Comparison of ENCODE assay signal across 13 cellular contexts in the genomic region with DNA sequence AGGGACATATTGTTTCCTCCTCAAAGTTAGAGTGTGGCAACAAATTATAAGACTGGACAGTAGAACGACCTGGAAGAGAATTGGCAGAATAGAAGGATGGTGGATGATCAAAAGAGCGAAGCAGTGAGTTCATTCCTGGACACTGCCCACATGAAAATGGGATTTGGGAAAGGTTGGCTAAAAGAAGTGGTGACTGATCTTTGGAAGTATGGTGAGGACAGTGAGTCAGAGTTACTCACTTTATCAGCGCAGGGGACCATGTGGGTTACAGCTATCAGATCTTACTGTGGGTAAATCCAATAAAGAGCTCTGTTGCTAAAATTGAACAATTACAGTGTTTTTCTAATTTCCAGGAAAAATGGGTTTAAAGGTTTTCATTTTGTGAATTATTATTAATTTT. TPM values are rescaled to one million over a fixed set of nuclear protein-coding genes. Genes with fewer than 3 reads are reported as not detected.
DNase-seq lines count a peak whose midpoint lies in the region; ATAC-seq and TF ChIP-seq lines count a peak whose summit lies in the region.
"Had no signal": no experiment of that assay in that cellular context is flagged by ENCODE, and none has a peak within 500 bp of the region (broad histone marks: within the 10 kb centered on the region; RNA-seq: fewer than 3 reads in every experiment).

No MANE protein-coding gene starts in this region.

- ATAC-seq in mucosa of descending colon = no peak
- ATAC-seq in GM18907 (IDR thresholded peaks at IDR 0.05; ENCODE audit: unreplicated experiment) = no peak
- ATAC-seq: activated CD8-positive, alpha-beta T cell treated with anti-CD3 and anti-CD28 coated beads, Interleukin-2, amount 10 ng/mL, durations not matched to agents 7 days and 5 days; sciatic nerve had no signal

- H3K36me3 ChIP-seq in MG63 (no peaks in the 10 kb centered on the region), mammary epithelial cell (ENCODE audit: insufficient read depth, low read length) (no peaks in the 10 kb centered on the region), mucosa of descending colon (ENCODE audit: low read depth) (no peaks in the 10 kb centered on the region)

- no peak overlapping the region for H3K4me3 ChIP-seq in MG63
- no peak overlapping the region for H3K4me3 ChIP-seq in mammary epithelial cell (replicated peaks in 1 of 3; ENCODE audit: insufficient read depth in 1 of 3, low read depth in 2 of 3, low read length in 3 of 3)
- H3K4me3 ChIP-seq in mucosa of descending colon = no peak overlapping the region
- H3K4me3 ChIP-seq in lower leg skin (ENCODE audit: low read depth, poor library complexity, severe bottlenecking) = no peak overlapping the region

- no peaks in the 10 kb centered on the region for H4K20me1 ChIP-seq in mammary epithelial cell (ENCODE audit: insufficient read depth, low read length)

- H3K36me3 Mint-ChIP-seq in glutamatergic neuron (ENCODE audit: unreplicated experiment) = no peaks in the 10 kb centered on the region

- peak overlapping the region; percentile 35 for H3K4me2 ChIP-seq in mammary epithelial cell (ENCODE audit: insufficient read depth, low read depth, low read length)

- H3K9me3 Mint-ChIP-seq in glutamatergic neuron (ENCODE audit: unreplicated experiment) = peaks cover 5% of the 10 kb centered on the region
- H3K9me3 Mint-ChIP-seq: CD4-positive, alpha-beta memory T cell had no signal

- H2AFZ ChIP-seq in mammary epithelial cell (ENCODE audit: low read depth, low read length) = no peak overlapping the region

- no peak for TF ChIP-seq POLR2A in lower leg skin (IDR thresholded peaks at IDR 0.05)

- no peak for TF ChIP-seq CTCF in mammary epithelial cell (conservative IDR thresholded peaks at IDR 0.05 in 1 of 2, IDR thresholded peaks at IDR 0.05 in 1 of 2; ENCODE audit: extremely low read depth in 1 of 2, insufficient read depth in 1 of 2, low read depth in 1 of 2, low read length in 2 of 2)
- TF ChIP-seq CTCF in mucosa of descending colon (IDR thresholded peaks at IDR 0.05) = no peak
- no peak for TF ChIP-seq CTCF in glutamatergic neuron (IDR thresholded peaks at IDR 0.05; ENCODE audit: partially characterized antibody, unreplicated experiment)
- no peak for TF ChIP-seq CTCF in lower leg skin (IDR thresholded peaks at IDR 0.05)

- peaks cover 21% of the 10 kb centered on the region for H3K79me2 ChIP-seq in mammary epithelial cell (ENCODE audit: insufficient read depth, low read length)

- in situ Hi-C loops in mammary epithelial cell (cut with MboI; ENCODE audit: low sequenced_read_pairs in 2 of 2) = loop anchor here (10.0 kb wide), 4 partner anchors 68 to 248 kb away; no protein-coding TSS in a partner anchor

- H3K27me3 ChIP-seq in MG63 (no peaks in the 10 kb centered on the region), mammary epithelial cell (ENCODE audit: insufficient read depth, low read length) (no peaks in the 10 kb centered on the region)

- H3K4me3 Mint-ChIP-seq in glutamatergic neuron (ENCODE audit: unreplicated experiment) = no peak overlapping the region
- H3K4me3 Mint-ChIP-seq: activated CD8-positive, alpha-beta T cell treated with anti-CD3 and anti-CD28 coated beads, Interleukin-2, amount 10 ng/mL, durations not matched to agents 7 days and 5 days had no signal

- H3K27ac Mint-ChIP-seq in glutamatergic neuron (ENCODE audit: unreplicated experiment) = no peak overlapping the region
- H3K27ac Mint-ChIP-seq: activated CD8-positive, alpha-beta T cell treated with anti-CD3 and anti-CD28 coated beads, Interleukin-2, amount 10 ng/mL, durations not matched to agents 7 days and 5 days had no signal

- BruUV-seq in mammary epithelial cell (replicated peaks; lab: Mats Ljungman, UMichigan) = no TSS peak

- peaks cover 4% of the 10 kb centered on the region for H3K4me1 Mint-ChIP-seq in glutamatergic neuron (ENCODE audit: low read depth, unreplicated experiment)

- dilution Hi-C loops in mammary epithelial cell (cut with HindIII; ENCODE audit: low sequenced_read_pairs) = no loop called here

- WGBS in mammary epithelial cell (ENCODE audit: low coverage, missing lambda C conversion rate) = 30% methylated on average over 3 of the region's 3 CpGs
- 67 to 70% methylated on average over 3 of the region's 3 CpGs for WGBS in lower leg skin, 2 donors

- peak; percentile 87 for DNase-seq in EL
- peak; percentile 75 for DNase-seq in MG63
- DNase-seq in mammary epithelial cell = peak; percentile 67
- DNase-seq in non-pigmented ciliary epithelial cell (ENCODE audit: low read depth) = peak; percentile 61
- no peak for DNase-seq in mucosa of descending colon
- DNase-seq in glutamatergic neuron = no peak
- no peak for DNase-seq in lower leg skin (ENCODE audit: low spot score in 2 of 2)
- DNase-seq: activated CD8-positive, alpha-beta T cell treated with anti-CD3 and anti-CD28 coated beads, Interleukin-2, amount 10 ng/mL, durations not matched to agents 7 days and 5 days; activated naive CD4-positive, alpha-beta T cell; CD4-positive, alpha-beta memory T cell; NCI-H2081 treated with DMSO at 0.1 percent for 48 hours had no signal

- intact Hi-C loops in mammary epithelial cell (cut with micrococcal nuclease) (no loop called here), mucosa of descending colon (cut with DNase I, micrococcal nuclease) (no loop called here), lower leg skin (cut with DNase I; ENCODE audit: low total_unique reads) (no loop called here)

- peaks cover 4% of the 10 kb centered on the region for H3K27me3 Mint-ChIP-seq in glutamatergic neuron (ENCODE audit: unreplicated experiment)

- H3K27ac ChIP-seq in mammary epithelial cell (ENCODE audit: insufficient read depth, low read depth, low read length) = no peak overlapping the region

- H3K4me1 ChIP-seq in mammary epithelial cell (ENCODE audit: insufficient read depth, low read length) (peaks cover 12% of the 10 kb centered on the region), mucosa of descending colon (ENCODE audit: low read depth) (peaks cover 15% of the 10 kb centered on the region)

- no peaks in the 10 kb centered on the region for H3K9me3 ChIP-seq in MG63
- no peaks in the 10 kb centered on the region for H3K9me3 ChIP-seq in mammary epithelial cell (replicated peaks; ENCODE audit: insufficient read depth, low read length)
- H3K9me3 ChIP-seq in mucosa of descending colon = no peaks in the 10 kb centered on the region

- CTCF ChIA-PET in mammary epithelial cell (lab: Charles Lee; ENCODE audit: low non-redundant PET) = no interaction called here

- H3K9ac ChIP-seq in mammary epithelial cell (ENCODE audit: insufficient read depth, low read length) = no peak overlapping the region

RNA-seq across cellular contexts. Expression of gene TANC2, which starts 2.7 kb away (rescaled TPM):
- total RNA-seq in MG63 (2014; rRNA removed; shearing (Covaris generic); ENCODE audit: low replicate concordance) = 1.8 and 6.5 TPM in 2 replicates
- total RNA-seq in mammary epithelial cell (100 to 1,000 TPM; 128 to 138 TPM), mucosa of descending colon (10 to 100 TPM in 2 of 3 donors, 1 to 10 TPM in 1; 8.2 to 30.3 (median 20.2) TPM), glutamatergic neuron (ENCODE audit: unreplicated experiment) (136 TPM), lower leg skin (10 to 100 TPM; 20.1 to 33.3 (median 24.2) TPM)
- 24.5 TPM for polyA plus RNA-seq in mammary epithelial cell
- polyA minus RNA-seq in mammary epithelial cell = 89.2 TPM

Comparison
In these comparisons a context has a peak if more than half of its experiments do, and no peak if none do; other contexts are left out.
1. DNase-seq: peak in EL (single experiment), MG63 (single experiment), mammary epithelial cell (single experiment) and non-pigmented ciliary epithelial cell (single experiment); none in mucosa of descending colon (0 of 3), glutamatergic neuron (single experiment) and lower leg skin (0 of 2).